In the genomic region with DNA sequence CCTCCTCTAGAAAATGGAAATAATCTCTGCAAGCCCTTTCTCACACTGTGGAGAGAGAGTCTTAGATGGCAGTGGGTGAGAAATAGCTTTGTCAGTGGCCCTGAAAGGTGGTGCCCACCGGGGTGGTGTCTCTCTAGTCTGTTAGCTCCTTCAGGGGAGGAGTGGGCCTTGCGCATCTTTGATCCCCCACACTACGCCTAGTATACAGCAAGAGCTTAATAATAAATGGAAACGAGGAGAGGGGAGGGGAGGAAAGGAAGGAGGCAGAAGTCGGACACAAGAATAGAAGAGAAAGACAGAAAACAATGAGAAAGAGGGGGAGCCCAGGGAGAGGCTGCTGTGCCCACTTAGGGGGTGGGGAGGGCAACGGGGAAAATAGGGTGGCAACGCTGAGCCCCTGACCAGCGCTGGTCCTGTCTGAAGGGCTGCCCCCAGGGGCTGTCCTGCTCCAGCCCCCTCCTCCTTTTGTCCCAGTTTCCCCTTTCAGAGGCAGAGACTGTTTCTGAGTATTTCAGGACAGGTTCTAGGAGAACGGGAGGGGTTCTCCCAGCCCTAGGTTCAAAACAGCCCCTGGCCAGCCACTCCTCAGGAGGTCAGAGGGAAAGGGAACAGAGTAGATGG, we compare ENCODE assay signal across 7 cellular contexts. TPM values are rescaled to one million over a fixed set of nuclear protein-coding genes. Genes with fewer than 3 reads are reported as not detected.
DNase-seq lines count a peak whose midpoint lies in the region; ATAC-seq lines count a peak whose summit lies in the region.

No MANE protein-coding gene starts in this region.

- no peak for DNase-seq in activated naive CD8-positive, alpha-beta T cell treated with anti-CD3 and anti-CD28 coated beads, Interleukin-2, amount 10 ng/mL, durations not matched to agents 7 days and 5 days
- DNase-seq in T1000 (lab: John Stamatoyannopoulos, UW) = no peak
- no peak for DNase-seq in retina
- DNase-seq in NCI-H526 (lab: John Stamatoyannopoulos, UW) = no peak

- H3K36me3 Mint-ChIP-seq in activated naive CD8-positive, alpha-beta T cell treated with anti-CD3 and anti-CD28 coated beads, Interleukin-2, amount 10 ng/mL, durations not matched to agents 7 days and 5 days = peaks cover 9% of the 10 kb centered on the region

- peaks cover 32% of the 10 kb centered on the region; the same call in 1 of the 2 replicates for H3K36me3 ChIP-seq in HUES6 (ENCODE audit: control insufficient read depth, insufficient read depth, low read length)
- no peaks in the 10 kb centered on the region for H3K36me3 ChIP-seq in stomach smooth muscle (ENCODE audit: control insufficient read depth in 2 of 2, insufficient read depth in 2 of 2, low read length in 2 of 2)

- H3K9me3 ChIP-seq in HUES6 (ENCODE audit: control insufficient read depth, insufficient read depth, low read depth, low read length) = no peaks in the 10 kb centered on the region
- no peaks in the 10 kb centered on the region for H3K9me3 ChIP-seq in stomach smooth muscle (ENCODE audit: control insufficient read depth in 2 of 2, low read length in 2 of 2)

- no peaks in the 10 kb centered on the region for H3K27me3 Mint-ChIP-seq in activated naive CD8-positive, alpha-beta T cell treated with anti-CD3 and anti-CD28 coated beads, Interleukin-2, amount 10 ng/mL, durations not matched to agents 7 days and 5 days

- ATAC-seq in activated naive CD8-positive, alpha-beta T cell treated with anti-CD3 and anti-CD28 coated beads, Interleukin-2, amount 10 ng/mL, durations not matched to agents 7 days and 5 days (ENCODE audit: low read depth) = no peak

- H3K4me3 ChIP-seq in HUES6 (ENCODE audit: low read depth, low read length) (peak overlapping the region; percentile 66), stomach smooth muscle (ENCODE audit: low read length in 2 of 2) (peak overlapping the region; percentile 98 to 99)

- H3K27me3 ChIP-seq in HUES6 (ENCODE audit: control insufficient read depth, insufficient read depth, low read length) (peaks cover 3% of the 10 kb centered on the region; the same call in 1 of the 2 replicates), layer of hippocampus (ENCODE audit: control insufficient read depth, insufficient read depth, low read length) (no peaks in the 10 kb centered on the region), stomach smooth muscle (ENCODE audit: control insufficient read depth in 1 of 2, insufficient read depth in 2 of 2, low read length in 2 of 2) (no peaks in the 10 kb centered on the region)

- H3K27ac Mint-ChIP-seq in activated naive CD8-positive, alpha-beta T cell treated with anti-CD3 and anti-CD28 coated beads, Interleukin-2, amount 10 ng/mL, durations not matched to agents 7 days and 5 days = peak overlapping the region; percentile 92

- no peaks in the 10 kb centered on the region for H3K9me3 Mint-ChIP-seq in activated naive CD8-positive, alpha-beta T cell treated with anti-CD3 and anti-CD28 coated beads, Interleukin-2, amount 10 ng/mL, durations not matched to agents 7 days and 5 days

- POLR2A ChIA-PET in activated naive CD8-positive, alpha-beta T cell treated with anti-CD3 and anti-CD28 coated beads, Interleukin-2, amount 10 ng/mL, durations not matched to agents 7 days and 5 days (lab: Charles Lee) = interaction anchor here (1.0 to 4.8 kb wide), 6 partner anchors 11 to 74 kb away, joined by 3 to 63 read pairs (median 20); no protein-coding TSS in a partner anchor

- H3K4me1 ChIP-seq in HUES6 (ENCODE audit: control insufficient read depth, insufficient read depth, low read length) (peaks cover 64% of the 10 kb centered on the region), stomach smooth muscle (ENCODE audit: control insufficient read depth, insufficient read depth, low read length) (peaks cover 66% of the 10 kb centered on the region)

- H3K4me1 Mint-ChIP-seq in activated naive CD8-positive, alpha-beta T cell treated with anti-CD3 and anti-CD28 coated beads, Interleukin-2, amount 10 ng/mL, durations not matched to agents 7 days and 5 days = peaks cover 59% of the 10 kb centered on the region

- H3K4me3 Mint-ChIP-seq in activated naive CD8-positive, alpha-beta T cell treated with anti-CD3 and anti-CD28 coated beads, Interleukin-2, amount 10 ng/mL, durations not matched to agents 7 days and 5 days = peak overlapping the region; percentile 89

- H3K9ac ChIP-seq in HUES6 (ENCODE audit: low read length) = peak overlapping the region; percentile 75
- H3K9ac ChIP-seq in stomach smooth muscle (ENCODE audit: low read length in 2 of 2) = peak overlapping the region; percentile 87 to 91

- H3K27ac ChIP-seq in HUES6 (ENCODE audit: low read depth, low read length) (peak overlapping the region; percentile 68; the same call in 1 of the 2 replicates), layer of hippocampus (ENCODE audit: low read depth, low read length) (peak overlapping the region; percentile 85), stomach smooth muscle (ENCODE audit: low read length) (peak overlapping the region; percentile 92)

RNA-seq across cellular contexts. Expression of a gene that starts 1.2 kb away (rescaled TPM):
- total RNA-seq in activated naive CD8-positive, alpha-beta T cell treated with anti-CD3 and anti-CD28 coated beads, Interleukin-2, amount 10 ng/mL, durations not matched to agents 7 days and 5 days = 10 to 100 TPM; 61.8 to 64.8 TPM

RNA-seq across cellular contexts. Expression of a gene that starts 49.1 kb away (rescaled TPM):
- 1,000 to 10,000 TPM; 3,289 to 3,447 TPM for total RNA-seq in activated naive CD8-positive, alpha-beta T cell treated with anti-CD3 and anti-CD28 coated beads, Interleukin-2, amount 10 ng/mL, durations not matched to agents 7 days and 5 days
